In genomic region chr9:33107762-33108161, GRCh38 we compare ENCODE assay signal across 12 cellular contexts. TPM values are rescaled to one million over a fixed set of nuclear protein-coding genes. Genes with fewer than 3 reads are reported as not detected.
DNase-seq lines count a peak whose midpoint lies in the region; ATAC-seq and TF ChIP-seq lines count a peak whose summit lies in the region.
"Had no signal": no experiment of that assay in that cellular context is flagged by ENCODE, and none has a peak within 500 bp of the region (broad histone marks: within the 10 kb centered on the region; RNA-seq: fewer than 3 reads in every experiment).

No MANE protein-coding gene starts in this region.

- intact Hi-C loops in body of pancreas (cut with DNase I) (no loop called here), right lobe of liver (cut with DNase I) (no loop called here)

- CTCF ChIA-PET in activated CD8-positive, alpha-beta memory T cell treated with anti-CD3 and anti-CD28 coated beads, Interleukin-2, amount 10 ng/mL, durations not matched to agents 7 days and 5 days (lab: Charles Lee), result no interaction called here

- DNase-seq in body of pancreas (no peak), right lobe of liver (no peak), germinal center (ENCODE audit: low spot score) (no peak)
- no peak for DNase-seq in activated CD8-positive, alpha-beta memory T cell treated with anti-CD3 and anti-CD28 coated beads, Interleukin-2, amount 10 ng/mL, durations not matched to agents 7 days and 5 days
- DNase-seq: activated T-cell treated with anti-CD3 and anti-CD28 coated beads, Interleukin-2, amount 50 U/mL, for 48 hours; CD4-positive, CD25-positive, alpha-beta regulatory T cell; natural killer cell; SHP77 had no signal

- no peaks in the 10 kb centered on the region for H3K27me3 Mint-ChIP-seq in stimulated activated memory B cell treated with anti-CD40 and anti-IgM and Interleukin-4, amounts not matched to agents 10 μg/mL and 1 μg/mL and 100 μg/mL, for 72 hours
- no peaks in the 10 kb centered on the region for H3K27me3 Mint-ChIP-seq in activated CD8-positive, alpha-beta memory T cell treated with anti-CD3 and anti-CD28 coated beads, Interleukin-2, amount 10 ng/mL, durations not matched to agents 7 days and 5 days
- H3K27me3 Mint-ChIP-seq: CD4-positive, CD25-positive, alpha-beta regulatory T cell had no signal

- H3K9me3 Mint-ChIP-seq in stimulated activated memory B cell treated with anti-CD40 and anti-IgM and Interleukin-4, amounts not matched to agents 10 μg/mL and 1 μg/mL and 100 μg/mL, for 72 hours, result no peaks in the 10 kb centered on the region
- no peaks in the 10 kb centered on the region for H3K9me3 Mint-ChIP-seq in activated CD8-positive, alpha-beta memory T cell treated with anti-CD3 and anti-CD28 coated beads, Interleukin-2, amount 10 ng/mL, durations not matched to agents 7 days and 5 days (ENCODE audit: low read depth)
- H3K9me3 Mint-ChIP-seq: CD4-positive, CD25-positive, alpha-beta regulatory T cell; natural killer cell had no signal

- peak overlapping the region; percentile 48 for H3K27ac Mint-ChIP-seq in stimulated activated memory B cell treated with anti-CD40 and anti-IgM and Interleukin-4, amounts not matched to agents 10 μg/mL and 1 μg/mL and 100 μg/mL, for 72 hours
- H3K27ac Mint-ChIP-seq in activated CD8-positive, alpha-beta memory T cell treated with anti-CD3 and anti-CD28 coated beads, Interleukin-2, amount 10 ng/mL, durations not matched to agents 7 days and 5 days, result no peak overlapping the region

- H3K4me3 ChIP-seq in body of pancreas, result no peak overlapping the region
- H3K4me3 ChIP-seq in right lobe of liver, result no peak overlapping the region

- WGBS in body of pancreas, 2 donors, result 66 to 69% methylated on average over 5 of the region's 5 CpGs
- 52% methylated on average over 5 of the region's 5 CpGs for WGBS in right lobe of liver (ENCODE audit: insufficient coverage, low coverage, low lambda C conversion rate, missing lambda C conversion rate)

- ATAC-seq in body of pancreas (no peak), right lobe of liver (peak in 1 of 4 donors; percentile 3), GM21423 (IDR thresholded peaks at IDR 0.05; ENCODE audit: unreplicated experiment) (no peak), HG03469 (IDR thresholded peaks at IDR 0.05; ENCODE audit: unreplicated experiment) (no peak)
- ATAC-seq in stimulated activated memory B cell treated with anti-CD40 and anti-IgM and Interleukin-4, amounts not matched to agents 10 μg/mL and 1 μg/mL and 100 μg/mL, for 72 hours, result no peak
- no peak for ATAC-seq in activated CD8-positive, alpha-beta memory T cell treated with anti-CD3 and anti-CD28 coated beads, Interleukin-2, amount 10 ng/mL, durations not matched to agents 7 days and 5 days
- ATAC-seq: natural killer cell had no signal

- TF ChIP-seq POLR2A in GM19193 (IDR thresholded peaks at IDR 0.05; ENCODE audit: extremely low read depth, insufficient read depth, insufficient read length), result peak; percentile 18
- TF ChIP-seq POLR2A in body of pancreas (IDR thresholded peaks at IDR 0.05), result no peak
- no peak for TF ChIP-seq POLR2A in right lobe of liver (IDR thresholded peaks at IDR 0.05)

- H3K36me3 ChIP-seq in body of pancreas (replicated peaks in 1 of 2; ENCODE audit: insufficient read depth in 1 of 2, low read depth in 2 of 2), result peaks cover 0 to 3% of the 10 kb centered on the region in 2 donors
- peaks cover 0 to 30% (median 11%) of the 10 kb centered on the region in 4 donors for H3K36me3 ChIP-seq in right lobe of liver

- H3K27me3 ChIP-seq in body of pancreas (no peaks in the 10 kb centered on the region), right lobe of liver (no peaks in the 10 kb centered on the region)

- TF ChIP-seq CTCF in body of pancreas (IDR thresholded peaks at IDR 0.05) (no peak), right lobe of liver (IDR thresholded peaks at IDR 0.05) (no peak)

- peaks cover 25% of the 10 kb centered on the region for H3K36me3 Mint-ChIP-seq in stimulated activated memory B cell treated with anti-CD40 and anti-IgM and Interleukin-4, amounts not matched to agents 10 μg/mL and 1 μg/mL and 100 μg/mL, for 72 hours
- peaks cover 6% of the 10 kb centered on the region for H3K36me3 Mint-ChIP-seq in activated CD8-positive, alpha-beta memory T cell treated with anti-CD3 and anti-CD28 coated beads, Interleukin-2, amount 10 ng/mL, durations not matched to agents 7 days and 5 days

- H3K9me3 ChIP-seq in body of pancreas, result no peaks in the 10 kb centered on the region
- H3K9me3 ChIP-seq in right lobe of liver, result no peaks in the 10 kb centered on the region

- H3K4me1 Mint-ChIP-seq in stimulated activated memory B cell treated with anti-CD40 and anti-IgM and Interleukin-4, amounts not matched to agents 10 μg/mL and 1 μg/mL and 100 μg/mL, for 72 hours, result peaks cover 31% of the 10 kb centered on the region
- H3K4me1 Mint-ChIP-seq in activated CD8-positive, alpha-beta memory T cell treated with anti-CD3 and anti-CD28 coated beads, Interleukin-2, amount 10 ng/mL, durations not matched to agents 7 days and 5 days, result no peaks in the 10 kb centered on the region

- H3K4me3 Mint-ChIP-seq in stimulated activated memory B cell treated with anti-CD40 and anti-IgM and Interleukin-4, amounts not matched to agents 10 μg/mL and 1 μg/mL and 100 μg/mL, for 72 hours, result no peak overlapping the region
- H3K4me3 Mint-ChIP-seq in activated CD8-positive, alpha-beta memory T cell treated with anti-CD3 and anti-CD28 coated beads, Interleukin-2, amount 10 ng/mL, durations not matched to agents 7 days and 5 days, result no peak overlapping the region
- H3K4me3 Mint-ChIP-seq: natural killer cell had no signal

- peak overlapping the region in 3 of 4 donors; percentile 41 to 60 (median 59) for H3K27ac ChIP-seq in body of pancreas
- H3K27ac ChIP-seq in right lobe of liver, result peak overlapping the region; percentile 37 to 60 (median 51)

- H3K4me1 ChIP-seq in body of pancreas (peaks cover 15% of the 10 kb centered on the region), right lobe of liver (peaks cover 0 to 24% (median 5%) of the 10 kb centered on the region in 4 donors)

RNA-seq across cellular contexts. Expression of gene SMU1, which starts 31.3 kb away (rescaled TPM):
- 1 to 10 TPM; 5.6 to 8.6 TPM for total RNA-seq in body of pancreas
- total RNA-seq in right lobe of liver, result 10 to 100 TPM in 2 of 6 experiments, 1 to 10 TPM in 4; 7.0 to 10.4 (median 8.5) TPM
- 10 to 100 TPM; 20.0 to 23.0 TPM for total RNA-seq in activated CD8-positive, alpha-beta memory T cell treated with anti-CD3 and anti-CD28 coated beads, Interleukin-2, amount 10 ng/mL, durations not matched to agents 7 days and 5 days

RNA-seq across cellular contexts. Expression of gene B4GALT1, which starts 59.4 kb away (rescaled TPM):
- 10 to 100 TPM; 31.3 to 42.3 TPM for total RNA-seq in body of pancreas
- total RNA-seq in right lobe of liver, result 100 to 1,000 TPM in 1 of 6 experiments, 10 to 100 TPM in 5; 48.5 to 145 (median 79.5) TPM
- total RNA-seq in activated CD8-positive, alpha-beta memory T cell treated with anti-CD3 and anti-CD28 coated beads, Interleukin-2, amount 10 ng/mL, durations not matched to agents 7 days and 5 days, result 10 to 100 TPM; 33.8 to 35.2 TPM
